8 cellular contexts compared by ENCODE assay signal in genomic region chr20:36836591-36837329, GRCh38. TPM values are rescaled to one million over a fixed set of nuclear protein-coding genes. Genes with fewer than 3 reads are reported as not detected.
DNase-seq lines count a peak whose midpoint lies in the region; ATAC-seq and TF ChIP-seq lines count a peak whose summit lies in the region.

No MANE protein-coding gene starts in this region.

- POLR2A ChIA-PET in AG04450 (lab: Yijun Ruan, JAX) = interaction anchor here (0.5 to 1.7 kb wide), 4 partner anchors 11 to 164 kb away, joined by 4 to 11 read pairs (median 6); no protein-coding TSS in a partner anchor

- DNase-seq in AG04450 (ENCODE audit: low read depth, low spot score) (no peak), NCI-H345 treated with DMSO at 0.1 percent for 48 hours (lab: John Stamatoyannopoulos, UW; ENCODE audit: unreplicated experiment) (peak; percentile 43), fibroblast of gingiva (ENCODE audit: low read depth) (peak; percentile 42), osteocyte (ENCODE audit: extremely low spot score, unreplicated experiment) (no peak), sciatic nerve (ENCODE audit: low spot score) (no peak)
- peak; percentile 88 for DNase-seq in activated CD4-positive, alpha-beta T cell treated with anti-CD3 and anti-CD28 coated beads, Interleukin-2, amount 10 ng/mL, durations not matched to agents 24 days and 14 days

- ATAC-seq in GM18861 (IDR thresholded peaks at IDR 0.05; ENCODE audit: unreplicated experiment) (peak; percentile 39), sciatic nerve (no peak), HG02884 (IDR thresholded peaks at IDR 0.05; ENCODE audit: unreplicated experiment) (no peak)

- peak overlapping the region; percentile 31 for H3K27ac ChIP-seq in AG04450 (ENCODE audit: low read depth, low read length)

- no peaks in the 10 kb centered on the region for H3K27me3 Mint-ChIP-seq in activated CD4-positive, alpha-beta T cell treated with anti-CD3 and anti-CD28 coated beads, Interleukin-2, amount 10 ng/mL, durations not matched to agents 24 days and 14 days
- H3K27me3 Mint-ChIP-seq in osteocyte (ENCODE audit: unreplicated experiment) = no peaks in the 10 kb centered on the region

- H3K4me1 Mint-ChIP-seq in activated CD4-positive, alpha-beta T cell treated with anti-CD3 and anti-CD28 coated beads, Interleukin-2, amount 10 ng/mL, durations not matched to agents 24 days and 14 days = peaks cover 20% of the 10 kb centered on the region
- peaks cover 24% of the 10 kb centered on the region for H3K4me1 Mint-ChIP-seq in osteocyte (ENCODE audit: unreplicated experiment)

- H3K9me3 ChIP-seq in AG04450 (ENCODE audit: control insufficient read depth, insufficient read depth, low read length) = no peaks in the 10 kb centered on the region

- H3K4me3 ChIP-seq in AG04450 (ENCODE audit: low read depth, low read length) = no peak overlapping the region

- no peaks in the 10 kb centered on the region for H3K27me3 ChIP-seq in AG04450 (ENCODE audit: control insufficient read depth, insufficient read depth, low read length)

- H3K36me3 Mint-ChIP-seq in activated CD4-positive, alpha-beta T cell treated with anti-CD3 and anti-CD28 coated beads, Interleukin-2, amount 10 ng/mL, durations not matched to agents 24 days and 14 days (ENCODE audit: low read depth) = no peaks in the 10 kb centered on the region
- H3K36me3 Mint-ChIP-seq in osteocyte (ENCODE audit: unreplicated experiment) = peaks cover 6% of the 10 kb centered on the region

- H3K9me3 Mint-ChIP-seq in activated CD4-positive, alpha-beta T cell treated with anti-CD3 and anti-CD28 coated beads, Interleukin-2, amount 10 ng/mL, durations not matched to agents 24 days and 14 days = no peaks in the 10 kb centered on the region
- H3K9me3 Mint-ChIP-seq in osteocyte (ENCODE audit: unreplicated experiment) = no peaks in the 10 kb centered on the region

- CTCF ChIA-PET in AG04450 (lab: Charles Lee) = interaction anchor here (1.1 to 2.1 kb wide), 7 partner anchors 10 to 63 kb away, joined by 3 to 15 read pairs (median 7); partner anchors contain the start of gene DSN1

- TF ChIP-seq CTCF in AG04450 (IDR thresholded peaks at IDR 0.05; ENCODE audit: low read depth, low read length) = peak; percentile 51
- TF ChIP-seq CTCF in osteocyte (IDR thresholded peaks at IDR 0.05) = peak; percentile 53

- peak overlapping the region; percentile 83 for H3K27ac Mint-ChIP-seq in activated CD4-positive, alpha-beta T cell treated with anti-CD3 and anti-CD28 coated beads, Interleukin-2, amount 10 ng/mL, durations not matched to agents 24 days and 14 days
- peak overlapping the region; percentile 76 for H3K27ac Mint-ChIP-seq in osteocyte (ENCODE audit: unreplicated experiment)

- intact Hi-C loops in activated CD4-positive, alpha-beta T cell treated with anti-CD3 and anti-CD28 coated beads, Interleukin-2, amount 10 ng/mL, durations not matched to agents 24 days and 14 days (cut with micrococcal nuclease) = loop anchor here (1.0 to 2.0 kb wide), 2 partner anchors 20 to 51 kb away; no protein-coding TSS in a partner anchor
- intact Hi-C loops in sciatic nerve (cut with DNase I) = no loop called here

- peak overlapping the region; percentile 74 for H3K4me3 Mint-ChIP-seq in activated CD4-positive, alpha-beta T cell treated with anti-CD3 and anti-CD28 coated beads, Interleukin-2, amount 10 ng/mL, durations not matched to agents 24 days and 14 days
- H3K4me3 Mint-ChIP-seq in osteocyte (ENCODE audit: unreplicated experiment) = no peak overlapping the region

RNA-seq across cellular contexts. Expression of gene TLDC2, which starts 39.2 kb away (rescaled TPM):
- 0.27 and 0.57 TPM in 2 replicates for polyA plus RNA-seq in AG04450 (2011; rRNA removed)
- 0.17 and 0.28 TPM in 2 replicates for polyA minus RNA-seq in AG04450 (2011; rRNA and poly(A)+ RNA removed)
- not detected in 2 replicates for total RNA-seq in activated CD4-positive, alpha-beta T cell treated with anti-CD3 and anti-CD28 coated beads, Interleukin-2, amount 10 ng/mL, durations not matched to agents 24 days and 14 days
- 0.26 TPM in 1 of 2 replicates, not detected in the other for total RNA-seq in osteocyte
- 0.31 TPM for total RNA-seq in sciatic nerve

Comparison
In these comparisons a context has a peak if more than half of its experiments do, and no peak if none do; other contexts are left out.
1. DNase-seq: peak in NCI-H345 treated with DMSO at 0.1 percent for 48 hours (single experiment), activated CD4-positive, alpha-beta T cell treated with anti-CD3 and anti-CD28 coated beads, Interleukin-2, amount 10 ng/mL, durations not matched to agents 24 days and 14 days (single experiment) and fibroblast of gingiva (single experiment); none in AG04450 (single experiment), osteocyte (single experiment) and sciatic nerve (single experiment).